In genomic region chr1:200979574-200980451, GRCh38 we compare ENCODE assay signal across 7 cellular contexts. TPM values are rescaled to one million over a fixed set of nuclear protein-coding genes. Genes with fewer than 3 reads are reported as not detected.
A peak's percentile ranks its signal among the peaks of the same experiment; 100 is the strongest.
DNase-seq lines count a peak whose midpoint lies in the region; TF ChIP-seq lines count a peak whose summit lies in the region.

No MANE protein-coding gene starts in this region.

- no peaks in the 10 kb centered on the region for H3K4me1 ChIP-seq in trophoblast cell (ENCODE audit: control insufficient read depth in 1 of 2, insufficient read depth in 2 of 2, low read length in 2 of 2)

- no peak overlapping the region for H3K23ac ChIP-seq in trophoblast cell (ENCODE audit: low read length)

- no peaks in the 10 kb centered on the region for H3K79me1 ChIP-seq in trophoblast cell (ENCODE audit: low read length)

- H3K9me3 ChIP-seq in MG63 (peaks cover 3% of the 10 kb centered on the region; the same call in 1 of the 2 replicates), trophoblast cell (ENCODE audit: insufficient read depth, low read depth, low read length) (peaks cover 5% of the 10 kb centered on the region)

- no peak overlapping the region for H2BK5ac ChIP-seq in trophoblast cell (ENCODE audit: low read depth, low read length, poor library complexity)

- H2AK5ac ChIP-seq in trophoblast cell (ENCODE audit: low read length): no peak overlapping the region

- H3K9ac ChIP-seq in trophoblast cell (ENCODE audit: low read length): no peak overlapping the region

- no peak overlapping the region for H3K18ac ChIP-seq in trophoblast cell (ENCODE audit: low read length)

- no peak overlapping the region for H2AFZ ChIP-seq in trophoblast cell (ENCODE audit: insufficient read depth, low read length, poor library complexity)

- H4K91ac ChIP-seq in trophoblast cell (ENCODE audit: low read depth, low read length): no peak overlapping the region

- no peak overlapping the region for H3K14ac ChIP-seq in trophoblast cell (ENCODE audit: low read length)

- H3K27me3 ChIP-seq in GM06990 (replicated peaks; ENCODE audit: control insufficient read depth, insufficient read depth, low read length) (no peaks in the 10 kb centered on the region), MG63 (no peaks in the 10 kb centered on the region), trophoblast cell (ENCODE audit: insufficient read depth, low read length) (no peaks in the 10 kb centered on the region)

- no peaks in the 10 kb centered on the region for H3K79me2 ChIP-seq in trophoblast cell (ENCODE audit: control insufficient read depth, insufficient read depth, low read length, poor library complexity)

- H3K36me3 ChIP-seq in GM06990 (ENCODE audit: control insufficient read depth, insufficient read depth, low read length): peaks cover 25% of the 10 kb centered on the region
- no peaks in the 10 kb centered on the region for H3K36me3 ChIP-seq in MG63
- H3K36me3 ChIP-seq in trophoblast cell (ENCODE audit: control insufficient read depth in 1 of 2, insufficient read depth in 2 of 2, low read length in 2 of 2): no peaks in the 10 kb centered on the region

- no peak overlapping the region for H2BK120ac ChIP-seq in trophoblast cell (ENCODE audit: insufficient read depth, low read length, poor library complexity)

- H4K8ac ChIP-seq in trophoblast cell (ENCODE audit: low read depth, low read length): no peak overlapping the region

- no peak overlapping the region for H2BK12ac ChIP-seq in trophoblast cell (ENCODE audit: low read length)

- H4K12ac ChIP-seq in trophoblast cell (ENCODE audit: low read depth, low read length): no peak overlapping the region

- no peak overlapping the region for H3K4me2 ChIP-seq in trophoblast cell (ENCODE audit: low read length)

- H3K4me3 ChIP-seq in GM06990 (replicated peaks; ENCODE audit: low read depth, low read length): no peak overlapping the region
- no peak overlapping the region for H3K4me3 ChIP-seq in MG63
- no peak overlapping the region for H3K4me3 ChIP-seq in trophoblast cell (ENCODE audit: low read depth, low read length)

- WGBS in trophoblast cell (ENCODE audit: extremely low coverage, insufficient coverage, insufficient read length): no CpG with 5 or more reads among the region's 13 CpGs

- no peak overlapping the region for H3K4ac ChIP-seq in trophoblast cell (ENCODE audit: low read depth, low read length)

- H3K27ac ChIP-seq in trophoblast cell (ENCODE audit: low read depth, low read length): no peak overlapping the region

- peak; percentile 86 for TF ChIP-seq CTCF in GM06990 (IDR thresholded peaks at IDR 0.05; ENCODE audit: insufficient read depth, low read length, poor library complexity, severe bottlenecking)

- DNase-seq in GM06990 (ENCODE audit: extremely low read depth, insufficient read length) (peak; percentile 38), MG63 (peak; percentile 19), dermis blood vessel endothelial cell (peak; percentile 45), trophoblast cell (peak; percentile 19 to 61), globus pallidus (ENCODE audit: low spot score) (no peak), dedifferentiated amniotic fluid mesenchymal stem cell (ENCODE audit: extremely low spot score) (no peak)
- peak; percentile 24 to 57 (median 44) for DNase-seq in activated CD4-positive, CD25-positive, alpha-beta regulatory T cell (lab: John Stamatoyannopoulos, UW)

RNA-seq across cellular contexts. Expression of gene KIF21B, which starts 43.7 kb away (rescaled TPM):
- total RNA-seq in MG63 (2014; rRNA removed; shearing (Covaris generic); ENCODE audit: low replicate concordance): 0.33 and 0.42 TPM in 2 replicates
- 2.2 and 4.4 TPM in 2 replicates for total RNA-seq in dermis blood vessel endothelial cell
- 0.44 and 0.56 TPM in 2 replicates for polyA plus RNA-seq in trophoblast cell (2013)

Comparison
In these comparisons a context has a peak if more than half of its experiments do, and no peak if none do; other contexts are left out.
1. DNase-seq: peak in GM06990 (single experiment), MG63 (single experiment), activated CD4-positive, CD25-positive, alpha-beta regulatory T cell (4 of 4), dermis blood vessel endothelial cell (single experiment) and trophoblast cell (2 of 2); none in globus pallidus (single experiment) and dedifferentiated amniotic fluid mesenchymal stem cell (single experiment).